ENCODE assay signal across 18 cellular contexts in genomic region chr7:70785427-70785826, GRCh38.
"Had no signal": no experiment of that assay in that cellular context is flagged by ENCODE, and none has a peak within 500 bp of the region (broad histone marks: within the 10 kb centered on the region; RNA-seq: fewer than 3 reads in every experiment).

No MANE protein-coding gene starts in this region.

- H3K27me3 ChIP-seq: thyroid gland had no signal

- H3K27ac Mint-ChIP-seq: activated CD4-positive, alpha-beta memory T cell treated with anti-CD3 and anti-CD28 coated beads for 36 hours; activated naive CD8-positive, alpha-beta T cell; activated T-helper 1 cell treated with anti-CD3 and anti-CD28 coated beads, Interleukin-12 subunit alpha, Interleukin-12 subunit beta, Interleukin-2, Interleukin-4 antibody, amounts not matched to agents 30 ng/mL and 10 ng/mL and 1 ng/mL, durations not matched to agents 14 hours and 24 hours and 36 hours; endodermal cell; T-helper 2 cell treated with Interferon-gamma antibody and Interleukin-4, amounts not matched to agents 5 μg/mL and 100 μg/mL, for 36 hours had no signal

- H3K9me3 ChIP-seq: thyroid gland had no signal

- H3K27ac ChIP-seq: thyroid gland had no signal

- H3K4me1 Mint-ChIP-seq: endodermal cell had no signal

- H3K9me3 Mint-ChIP-seq: activated CD4-positive, alpha-beta memory T cell treated with anti-CD3 and anti-CD28 coated beads for 36 hours; activated T-helper 1 cell treated with anti-CD3 and anti-CD28 coated beads, Interleukin-12 subunit alpha, Interleukin-12 subunit beta, Interleukin-2, Interleukin-4 antibody, amounts not matched to agents 30 ng/mL and 10 ng/mL and 1 ng/mL, durations not matched to agents 14 hours and 24 hours and 36 hours; endodermal cell; immature natural killer cell; natural killer cell had no signal

- H3K27me3 Mint-ChIP-seq: activated CD4-positive, alpha-beta memory T cell treated with anti-CD3 and anti-CD28 coated beads for 36 hours; activated naive CD8-positive, alpha-beta T cell had no signal

- H3K4me3 Mint-ChIP-seq: activated CD4-positive, alpha-beta memory T cell treated with anti-CD3 and anti-CD28 coated beads for 36 hours; activated naive CD8-positive, alpha-beta T cell; activated T-helper 1 cell treated with anti-CD3 and anti-CD28 coated beads, Interleukin-12 subunit alpha, Interleukin-12 subunit beta, Interleukin-2, Interleukin-4 antibody, amounts not matched to agents 30 ng/mL and 10 ng/mL and 1 ng/mL, durations not matched to agents 14 hours and 24 hours and 36 hours; endodermal cell; immature natural killer cell; natural killer cell; T-helper 2 cell treated with Interferon-gamma antibody and Interleukin-4, amounts not matched to agents 5 μg/mL and 100 μg/mL, for 36 hours had no signal

- H3K36me3 Mint-ChIP-seq: activated naive CD8-positive, alpha-beta T cell had no signal

- H3K4me3 ChIP-seq: thyroid gland had no signal

- H3K4me1 ChIP-seq: thyroid gland had no signal

- DNase-seq: activated CD4-positive, alpha-beta memory T cell treated with anti-CD3 and anti-CD28 coated beads for 36 hours; activated T-cell treated with anti-CD3 and anti-CD28 coated beads for 4 hours; amygdala; erythroblast; immature natural killer cell; left cardiac atrium; natural killer cell; nucleus accumbens; retina; stimulated activated CD4-positive, alpha-beta T cell treated with anti-CD3 and anti-CD28 coated beads, Interleukin-12 subunit alpha, Interleukin-12 subunit beta, amount 100 ng/mL, for 4 hours; stimulated activated CD4-positive, alpha-beta T cell treated with anti-CD3 and anti-CD28 coated beads, Interleukin-1b, Interleukin-23, amount 100 ng/mL, for 48 hours; stimulated activated CD8-positive, alpha-beta memory T cell treated with anti-CD3 and anti-CD28 coated beads, Interleukin-4, amount 100 ng/mL, for 48 hours; stimulated activated naive CD4-positive, alpha-beta T cell treated with Interleukin-2 at 50 U/mL for 16 hours; thyroid gland had no signal
